Comparison of ENCODE assay signal across 37 cellular contexts in genomic region chr3:3927198-3927597, GRCh38.
"Had no signal": no experiment of that assay in that cellular context is flagged by ENCODE, and none has a peak within 500 bp of the region (broad histone marks: within the 10 kb centered on the region; RNA-seq: fewer than 3 reads in every experiment).

No MANE protein-coding gene starts in this region.

- DNase-seq: activated effector memory CD4-positive, alpha-beta T cell treated with anti-CD3 and anti-CD28 coated beads, Interleukin-2, amount 50 U/mL, for 16 hours; activated effector memory CD4-positive, alpha-beta T cell treated with Interleukin-2 at 50 U/mL for 16 hours; activated gamma-delta T cell; activated gamma-delta T cell treated with Interleukin-2 at 50 U/mL for 16 hours; activated naive CD4-positive, alpha-beta T cell; activated naive CD4-positive, alpha-beta T cell treated with anti-CD3 and anti-CD28 coated beads for 36 hours; activated naive CD4-positive, alpha-beta T cell treated with anti-CD3 and anti-CD28 coated beads, Interleukin-2, amount 10 ng/mL, durations not matched to agents 7 days and 5 days; activated naive CD4-positive, alpha-beta T cell treated with anti-CD3 and anti-CD28 coated beads, Interleukin-2, amount 50 U/mL, for 16 hours; activated naive CD4-positive, alpha-beta T cell treated with Interleukin-2 at 50 U/mL for 16 hours; activated naive CD8-positive, alpha-beta T cell treated with anti-CD3 and anti-CD28 coated beads for 36 hours; activated naive CD8-positive, alpha-beta T cell treated with anti-CD3 and anti-CD28 coated beads, Interleukin-2, amount 10 ng/mL, durations not matched to agents 7 days and 5 days; activated naive CD8-positive, alpha-beta T cell treated with anti-CD3 and anti-CD28 coated beads, Interleukin-2, amount 50 U/mL, for 24 hours; activated T-cell treated with anti-CD3 and anti-CD28 coated beads, Interleukin-2, amount 50 U/mL, for 24 hours; activated T-cell treated with anti-CD3 and anti-CD28 coated beads, Interleukin-2, amount 50 U/mL, for 4 hours; activated T-cell treated with anti-CD3 and anti-CD28 coated beads, Interleukin-2, amount 50 U/mL, for 48 hours; activated T-cell treated with anti-CD3 and anti-CD28 coated beads, Interleukin-2, amount 50 U/mL, for 72 hours; adrenal gland; amniotic stem cell; amygdala; anterior cingulate cortex; aorta; body of pancreas; brain microvascular endothelial cell; caudate nucleus; central memory CD4-positive, alpha-beta T cell; cerebellar nuclear complex had no signal

- H3K36me3 ChIP-seq: adrenal gland, ascending aorta, brain microvascular endothelial cell, breast epithelium, cardiac muscle cell had no signal

- H3K27ac Mint-ChIP-seq: activated naive CD4-positive, alpha-beta T cell treated with anti-CD3 and anti-CD28 coated beads for 36 hours; activated naive CD4-positive, alpha-beta T cell treated with anti-CD3 and anti-CD28 coated beads, Interleukin-2, amount 10 ng/mL, durations not matched to agents 7 days and 5 days; activated naive CD4-positive, alpha-beta T cell treated with anti-CD3 and anti-CD28 coated beads, Interleukin-2, amount 50 U/mL, for 24 hours; activated naive CD4-positive, alpha-beta T cell treated with anti-CD3 and anti-CD28 coated beads, Interleukin-2, amount 50 U/mL, for 72 hours; activated naive CD8-positive, alpha-beta T cell; activated naive CD8-positive, alpha-beta T cell treated with anti-CD3 and anti-CD28 coated beads for 36 hours; activated naive CD8-positive, alpha-beta T cell treated with anti-CD3 and anti-CD28 coated beads, Interleukin-2, amount 10 ng/mL, durations not matched to agents 7 days and 5 days; activated naive CD8-positive, alpha-beta T cell treated with anti-CD3 and anti-CD28 coated beads, Interleukin-2, amount 50 U/mL, for 24 hours; activated T-cell treated with anti-CD3 and anti-CD28 coated beads, Interleukin-2, amount 50 U/mL, for 24 hours; activated T-cell treated with anti-CD3 and anti-CD28 coated beads, Interleukin-2, amount 50 U/mL, for 72 hours; activated T-helper 1 cell treated with anti-CD3 and anti-CD28 coated beads, Interleukin-12 subunit alpha, Interleukin-12 subunit beta, Interleukin-2, Interleukin-4 antibody, amounts not matched to agents 30 ng/mL and 10 ng/mL and 1 ng/mL, durations not matched to agents 14 hours and 24 hours and 36 hours; activated T-helper 17 cell treated with anti-CD3 and anti-CD28 coated beads, Interleukin-2, amount 50 U/mL, for 72 hours; activated T-helper 2 cell treated with anti-CD3 and anti-CD28 coated beads, Interferon-gamma antibody, Interleukin-2, Interleukin-4, amounts not matched to agents 10 μg/mL and 5 μg/mL and 100 μg/mL, durations not matched to agents 14 hours and 24 hours and 36 hours; brain had no signal

- H3K27ac ChIP-seq: adrenal gland, ascending aorta, body of pancreas, brain microvascular endothelial cell, breast epithelium, cardiac muscle cell had no signal

- H3K27me3 ChIP-seq: adrenal gland, ascending aorta, body of pancreas, brain microvascular endothelial cell, breast epithelium, cardiac muscle cell had no signal

- H3K4me1 ChIP-seq: adrenal gland, ascending aorta, body of pancreas, breast epithelium had no signal

- H3K4me3 Mint-ChIP-seq: activated naive CD4-positive, alpha-beta T cell treated with anti-CD3 and anti-CD28 coated beads for 36 hours; activated naive CD4-positive, alpha-beta T cell treated with anti-CD3 and anti-CD28 coated beads, Interleukin-2, amount 10 ng/mL, durations not matched to agents 7 days and 5 days; activated naive CD4-positive, alpha-beta T cell treated with anti-CD3 and anti-CD28 coated beads, Interleukin-2, amount 50 U/mL, for 24 hours; activated naive CD8-positive, alpha-beta T cell; activated naive CD8-positive, alpha-beta T cell treated with anti-CD3 and anti-CD28 coated beads for 36 hours; activated naive CD8-positive, alpha-beta T cell treated with anti-CD3 and anti-CD28 coated beads, Interleukin-2, amount 10 ng/mL, durations not matched to agents 7 days and 5 days; activated naive CD8-positive, alpha-beta T cell treated with anti-CD3 and anti-CD28 coated beads, Interleukin-2, amount 50 U/mL, for 24 hours; activated T-cell treated with anti-CD3 and anti-CD28 coated beads, Interleukin-2, amount 50 U/mL, for 24 hours; activated T-cell treated with anti-CD3 and anti-CD28 coated beads, Interleukin-2, amount 50 U/mL, for 4 hours; activated T-cell treated with anti-CD3 and anti-CD28 coated beads, Interleukin-2, amount 50 U/mL, for 72 hours; activated T-helper 1 cell treated with anti-CD3 and anti-CD28 coated beads, Interleukin-12 subunit alpha, Interleukin-12 subunit beta, Interleukin-2, Interleukin-4 antibody, amounts not matched to agents 30 ng/mL and 10 ng/mL and 1 ng/mL, durations not matched to agents 14 hours and 24 hours and 36 hours; activated T-helper 17 cell treated with anti-CD3 and anti-CD28 coated beads, Interleukin-2, amount 50 U/mL, for 72 hours; brain; central memory CD8-positive, alpha-beta T cell had no signal

- H3K4me3 ChIP-seq: adrenal gland, ascending aorta, body of pancreas, breast epithelium, cardiac muscle cell had no signal

- H3K36me3 Mint-ChIP-seq: activated naive CD4-positive, alpha-beta T cell treated with anti-CD3 and anti-CD28 coated beads, Interleukin-2, amount 10 ng/mL, durations not matched to agents 7 days and 5 days; activated naive CD8-positive, alpha-beta T cell treated with anti-CD3 and anti-CD28 coated beads, Interleukin-2, amount 10 ng/mL, durations not matched to agents 7 days and 5 days had no signal

- H3K27me3 Mint-ChIP-seq: activated naive CD4-positive, alpha-beta T cell treated with anti-CD3 and anti-CD28 coated beads, Interleukin-2, amount 10 ng/mL, durations not matched to agents 7 days and 5 days; activated naive CD4-positive, alpha-beta T cell treated with anti-CD3 and anti-CD28 coated beads, Interleukin-2, amount 50 U/mL, for 24 hours; activated naive CD8-positive, alpha-beta T cell; activated naive CD8-positive, alpha-beta T cell treated with anti-CD3 and anti-CD28 coated beads for 36 hours; activated naive CD8-positive, alpha-beta T cell treated with anti-CD3 and anti-CD28 coated beads, Interleukin-2, amount 10 ng/mL, durations not matched to agents 7 days and 5 days; activated naive CD8-positive, alpha-beta T cell treated with anti-CD3 and anti-CD28 coated beads, Interleukin-2, amount 50 U/mL, for 24 hours; activated T-cell treated with anti-CD3 and anti-CD28 coated beads, Interleukin-2, amount 50 U/mL, for 24 hours; activated T-helper 17 cell treated with anti-CD3 and anti-CD28 coated beads, Interleukin-2, amount 50 U/mL, for 72 hours; brain; central memory CD8-positive, alpha-beta T cell had no signal

- H3K9me3 Mint-ChIP-seq: activated T-helper 17 cell treated with anti-CD3 and anti-CD28 coated beads, Interleukin-2, amount 50 U/mL, for 72 hours had no signal

- H3K9me3 ChIP-seq: body of pancreas had no signal

- H3K4me1 Mint-ChIP-seq: activated naive CD4-positive, alpha-beta T cell treated with anti-CD3 and anti-CD28 coated beads, Interleukin-2, amount 10 ng/mL, durations not matched to agents 7 days and 5 days; activated naive CD4-positive, alpha-beta T cell treated with anti-CD3 and anti-CD28 coated beads, Interleukin-2, amount 50 U/mL, for 24 hours; activated naive CD8-positive, alpha-beta T cell treated with anti-CD3 and anti-CD28 coated beads for 36 hours; activated naive CD8-positive, alpha-beta T cell treated with anti-CD3 and anti-CD28 coated beads, Interleukin-2, amount 10 ng/mL, durations not matched to agents 7 days and 5 days; activated naive CD8-positive, alpha-beta T cell treated with anti-CD3 and anti-CD28 coated beads, Interleukin-2, amount 50 U/mL, for 24 hours; activated T-helper 17 cell treated with anti-CD3 and anti-CD28 coated beads, Interleukin-2, amount 50 U/mL, for 72 hours; brain; central memory CD8-positive, alpha-beta T cell had no signal

- ATAC-seq: activated naive CD8-positive, alpha-beta T cell treated with anti-CD3 and anti-CD28 coated beads, Interleukin-2, amount 50 U/mL, for 24 hours; activated T-cell treated with anti-CD3 and anti-CD28 coated beads, Interleukin-2, amount 50 U/mL, for 4 hours; activated T-cell treated with anti-CD3 and anti-CD28 coated beads, Interleukin-2, amount 50 U/mL, for 72 hours; activated T-helper 17 cell treated with anti-CD3 and anti-CD28 coated beads, Interleukin-2, amount 50 U/mL, for 72 hours; body of pancreas had no signal
